Comparison of ENCODE assay signal across 9 cellular contexts in genomic region chr19:54248016-54248601, GRCh38. TPM values are rescaled to one million over a fixed set of nuclear protein-coding genes. Genes with fewer than 3 reads are reported as not detected.
DNase-seq lines count a peak whose midpoint lies in the region; ATAC-seq and TF ChIP-seq lines count a peak whose summit lies in the region.
"Had no signal": no experiment of that assay in that cellular context is flagged by ENCODE, and none has a peak within 500 bp of the region (broad histone marks: within the 10 kb centered on the region; RNA-seq: fewer than 3 reads in every experiment).

No MANE protein-coding gene starts in this region.

- H3K4me2 ChIP-seq in neuronal stem cell (ENCODE audit: insufficient read depth, low read length, poor library complexity, severe bottlenecking): no peak overlapping the region
- no peak overlapping the region for H3K4me2 ChIP-seq in hepatocyte

- no peak overlapping the region for H4K91ac ChIP-seq in neuronal stem cell (ENCODE audit: low read depth, low read length, poor library complexity)

- H4K20me1 ChIP-seq in hepatocyte (ENCODE audit: insufficient read depth, poor library complexity, severe bottlenecking): no peaks in the 10 kb centered on the region

- POLR2A ChIA-PET in GM10248 (lab: Yijun Ruan, JAX): no interaction called here

- H2BK120ac ChIP-seq in neuronal stem cell (ENCODE audit: low read depth, low read length): no peak overlapping the region

- H3K79me1 ChIP-seq in neuronal stem cell (ENCODE audit: low read depth, low read length): no peaks in the 10 kb centered on the region

- H3K4me3 ChIP-seq in cardiac fibroblast (replicated peaks in 1 of 2; ENCODE audit: low read depth in 2 of 2, low read length in 2 of 2): no peak overlapping the region
- no peak overlapping the region for H3K4me3 ChIP-seq in neuronal stem cell (ENCODE audit: low read length in 2 of 2)
- H3K4me3 ChIP-seq in hepatocyte: no peak overlapping the region

- H3K9me3 ChIP-seq in neuronal stem cell (replicated peaks in 1 of 2; ENCODE audit: control insufficient read depth in 2 of 2, insufficient read depth in 1 of 2, low read depth in 1 of 2, low read length in 2 of 2) (peaks cover 0 to 2% of the 10 kb centered on the region in 2 donors), hepatocyte (ENCODE audit: low read depth) (no peaks in the 10 kb centered on the region)

- H2AK5ac ChIP-seq in neuronal stem cell (ENCODE audit: low read depth, low read length): no peak overlapping the region

- no peak for ATAC-seq in HG03520 (IDR thresholded peaks at IDR 0.05; ENCODE audit: unreplicated experiment)

- no peak overlapping the region for H2BK15ac ChIP-seq in neuronal stem cell (ENCODE audit: low read length)

- H3K27ac ChIP-seq in neuronal stem cell (replicated peaks; ENCODE audit: low read length) (no peak overlapping the region), hepatocyte (no peak overlapping the region)

- peak overlapping the region; percentile 5 for H3K23ac ChIP-seq in neuronal stem cell (ENCODE audit: low read depth, low read length, poor library complexity)

- no peak overlapping the region for H2BK12ac ChIP-seq in neuronal stem cell (ENCODE audit: low read length)

- no peak overlapping the region for H2BK5ac ChIP-seq in neuronal stem cell (ENCODE audit: low read length)

- no peak overlapping the region for H3K14ac ChIP-seq in neuronal stem cell (ENCODE audit: low read length)

- CTCF ChIA-PET in GM10248 (lab: Yijun Ruan, JAX): interaction anchor here (1.9 kb wide), 1 partner anchor 17 kb away, joined by 7 read pairs; no protein-coding TSS in a partner anchor

- H3K4ac ChIP-seq in neuronal stem cell (ENCODE audit: low read length): no peak overlapping the region

- H3K79me2 ChIP-seq in hepatocyte: no peaks in the 10 kb centered on the region

- TF ChIP-seq CTCF in cardiac fibroblast (IDR thresholded peaks at IDR 0.05; ENCODE audit: low read depth, low read length) (no peak), hepatocyte (IDR thresholded peaks at IDR 0.05; ENCODE audit: poor library complexity) (no peak), GM10248 (IDR thresholded peaks at IDR 0.05; ENCODE audit: control extremely low read depth, extremely low read depth, low read depth, missing control alignments) (no peak)

- WGBS in neuronal stem cell (ENCODE audit: extremely low coverage in 2 of 2, insufficient read length in 2 of 2, insufficient replicate concordance in 1 of 2), 2 donors: no CpG with 5 or more reads among the region's 8 CpGs
- WGBS in hepatocyte (ENCODE audit: low lambda C conversion rate, missing lambda C conversion rate): 90% methylated on average over 8 of the region's 8 CpGs

- H2AFZ ChIP-seq in neuronal stem cell (ENCODE audit: low read length) (no peak overlapping the region), hepatocyte (no peak overlapping the region)

- H3K9me2 ChIP-seq in hepatocyte (replicated peaks; ENCODE audit: insufficient read depth): no peaks in the 10 kb centered on the region

- H3K36me3 ChIP-seq in neuronal stem cell (replicated peaks in 1 of 2; ENCODE audit: control insufficient read depth in 2 of 2, insufficient read depth in 2 of 2, low read length in 2 of 2) (no peaks in the 10 kb centered on the region), hepatocyte (replicated peaks; ENCODE audit: insufficient read depth, low read depth) (no peaks in the 10 kb centered on the region)

- DNase-seq in C1 segment of cervical spinal cord (lab: John Stamatoyannopoulos, UW) (peak in 8 of 14 donors; percentile 7 to 48 (median 24)), NOMO-1 (lab: John Stamatoyannopoulos, UW; ENCODE audit: unreplicated experiment in 2 of 2) (peak; percentile 82 to 92), cardiac fibroblast (ENCODE audit: low read depth in 2 of 2) (peak; percentile 22 to 54), neuronal stem cell (ENCODE audit: low spot score) (no peak), NCI-H510A (lab: John Stamatoyannopoulos, UW) (no peak), hepatocyte (ENCODE audit: low spot score) (no peak), GM10248 (ENCODE audit: extremely low spot score) (no peak)

- no peak overlapping the region for H4K8ac ChIP-seq in neuronal stem cell (ENCODE audit: low read depth, low read length)

- H3K18ac ChIP-seq in neuronal stem cell (ENCODE audit: low read length): no peak overlapping the region

- H3K4me1 ChIP-seq in neuronal stem cell (ENCODE audit: control insufficient read depth in 2 of 2, insufficient read depth in 1 of 2, low read depth in 1 of 2, low read length in 2 of 2) (no peaks in the 10 kb centered on the region), hepatocyte (ENCODE audit: insufficient read depth) (no peaks in the 10 kb centered on the region)

- H3K27me3 ChIP-seq in neuronal stem cell (ENCODE audit: control insufficient read depth in 3 of 3, insufficient read depth in 3 of 3, low read depth in 1 of 3, low read length in 3 of 3): peaks cover 0 to 16% (median 4%) of the 10 kb centered on the region in 3 experiments
- peaks cover 7% of the 10 kb centered on the region for H3K27me3 ChIP-seq in hepatocyte

- H3K9ac ChIP-seq in neuronal stem cell (ENCODE audit: low read depth, low read length, poor library complexity): no peak overlapping the region

RNA-seq across cellular contexts. Expression of gene LILRA6, which starts 5.5 kb away (rescaled TPM):
- not detected for polyA plus RNA-seq in neuronal stem cell (2013, experiment 1 of 2)
- polyA plus RNA-seq in neuronal stem cell (2013, experiment 2 of 2): not detected
- 0.28 TPM in 1 of 2 replicates, not detected in the other for total RNA-seq in hepatocyte
- polyA plus RNA-seq in hepatocyte: 0.13 and 0.36 TPM in 2 replicates

RNA-seq across cellular contexts. Expression of gene LILRB5, which starts 9.0 kb away (rescaled TPM):
- polyA plus RNA-seq in neuronal stem cell (2013, experiment 1 of 2): not detected
- polyA plus RNA-seq in neuronal stem cell (2013, experiment 2 of 2): not detected
- total RNA-seq in hepatocyte: 0.16 and 0.80 TPM in 2 replicates
- 1.3 and 1.6 TPM in 2 replicates for polyA plus RNA-seq in hepatocyte
- total RNA-seq: T-helper 2 cell treated with Interferon-gamma antibody and Interleukin-4, amounts not matched to agents 100 ng/mL and 5 ng/mL, for 36 hours had no signal

RNA-seq across cellular contexts. Expression of gene LILRB3, which starts 25.3 kb away (rescaled TPM):
- not detected for polyA plus RNA-seq in neuronal stem cell (2013, experiment 1 of 2)
- polyA plus RNA-seq in neuronal stem cell (2013, experiment 2 of 2): not detected
- total RNA-seq in hepatocyte: 0.24 TPM in 1 of 2 replicates, not detected in the other
- 1.4 and 1.7 TPM in 2 replicates for polyA plus RNA-seq in hepatocyte

RNA-seq across cellular contexts. Expression of gene LILRB2, which starts 32.8 kb away (rescaled TPM):
- not detected for polyA plus RNA-seq in neuronal stem cell (2013, experiment 1 of 2)
- polyA plus RNA-seq in neuronal stem cell (2013, experiment 2 of 2): not detected
- total RNA-seq in hepatocyte: not detected in 2 replicates
- polyA plus RNA-seq in hepatocyte: 0.09 TPM in 1 of 2 replicates, not detected in the other
- total RNA-seq: T-helper 2 cell treated with Interferon-gamma antibody and Interleukin-4, amounts not matched to agents 100 ng/mL and 5 ng/mL, for 36 hours had no signal

RNA-seq across cellular contexts. Expression of gene RPS9, which starts 47.5 kb away (rescaled TPM):
- 2,591 TPM for polyA plus RNA-seq in neuronal stem cell (2013, experiment 1 of 2)
- 2,507 TPM for polyA plus RNA-seq in neuronal stem cell (2013, experiment 2 of 2)
- total RNA-seq in hepatocyte: 1,843 and 2,161 TPM in 2 replicates
- 415 and 465 TPM in 2 replicates for polyA plus RNA-seq in hepatocyte

Comparison
In these comparisons a context has a peak if more than half of its experiments do, and no peak if none do; other contexts are left out.
1. DNase-seq: peak in C1 segment of cervical spinal cord (8 of 14), NOMO-1 (2 of 2) and cardiac fibroblast (2 of 2); none in neuronal stem cell (single experiment), NCI-H510A (single experiment), hepatocyte (single experiment) and GM10248 (single experiment).